In genomic region chr12:22100952-22101748, GRCh38 we compare ENCODE assay signal across 8 cellular contexts. TPM values are rescaled to one million over a fixed set of nuclear protein-coding genes. Genes with fewer than 3 reads are reported as not detected.
DNase-seq lines count a peak whose midpoint lies in the region; ATAC-seq and TF ChIP-seq lines count a peak whose summit lies in the region.

No MANE protein-coding gene starts in this region.

- no peaks in the 10 kb centered on the region for H4K20me1 ChIP-seq in DND-41 (ENCODE audit: insufficient read depth, low read length)

- no peak overlapping the region for H2AFZ ChIP-seq in DND-41 (ENCODE audit: low read depth, low read length)

- H3K79me2 ChIP-seq in DND-41 (ENCODE audit: insufficient read depth, low read length), result no peaks in the 10 kb centered on the region

- no peaks in the 10 kb centered on the region for H3K36me3 ChIP-seq in DND-41 (ENCODE audit: insufficient read depth, low read length)

- H3K27me3 Mint-ChIP-seq in T-helper 17 cell (no peaks in the 10 kb centered on the region), endothelial cell (ENCODE audit: unreplicated experiment) (no peaks in the 10 kb centered on the region)

- H3K4me3 ChIP-seq in DND-41 (ENCODE audit: low read depth in 1 of 2, low read length in 2 of 2), result no peak overlapping the region
- no peak overlapping the region for H3K4me3 ChIP-seq in coronary artery

- no peak overlapping the region for H3K9ac ChIP-seq in DND-41 (ENCODE audit: low read depth, low read length)

- H3K9me3 ChIP-seq in DND-41 (ENCODE audit: insufficient read depth, low read length, severe bottlenecking) (no peaks in the 10 kb centered on the region), T-helper 17 cell (ENCODE audit: control insufficient read depth, low read length, poor library complexity, severe bottlenecking) (no peaks in the 10 kb centered on the region)

- H3K4me1 ChIP-seq in DND-41 (ENCODE audit: insufficient read depth, low read length), result no peaks in the 10 kb centered on the region

- ATAC-seq in DND-41 (ENCODE audit: insufficient read depth, low read depth), result no peak; the same call in 2 of the 3 replicates
- peak; percentile 51 for ATAC-seq in GM19438 (IDR thresholded peaks at IDR 0.05; ENCODE audit: low read depth, unreplicated experiment)
- ATAC-seq in T-helper 17 cell, result peak; percentile 63
- ATAC-seq in HG02970 (IDR thresholded peaks at IDR 0.05; ENCODE audit: low FRiP score, unreplicated experiment), result no peak

- no peaks in the 10 kb centered on the region for H3K9me3 Mint-ChIP-seq in endothelial cell (ENCODE audit: unreplicated experiment)

- TF ChIP-seq CTCF in DND-41 (IDR thresholded peaks at IDR 0.05; ENCODE audit: borderline replicate concordance, extremely low read depth, low read length, poor library complexity, severe bottlenecking), result no peak
- TF ChIP-seq CTCF in endothelial cell (IDR thresholded peaks at IDR 0.05; ENCODE audit: unreplicated experiment), result peak; percentile 49
- no peak for TF ChIP-seq CTCF in coronary artery (IDR thresholded peaks at IDR 0.05)

- H3K4me1 Mint-ChIP-seq in T-helper 17 cell (peaks cover 7% of the 10 kb centered on the region), endothelial cell (ENCODE audit: unreplicated experiment) (no peaks in the 10 kb centered on the region)

- DNase-seq in DND-41 (peak; percentile 12), HS-27A (ENCODE audit: low read depth) (peak; percentile 15), T-helper 17 cell (no peak), endothelial cell (ENCODE audit: low spot score) (peak; percentile 53), myocyte (ENCODE audit: low read depth) (peak; percentile 76), coronary artery (ENCODE audit: low spot score) (no peak)

- H3K4me2 ChIP-seq in DND-41 (ENCODE audit: insufficient read depth, low read length), result no peak overlapping the region

- H3K27ac ChIP-seq in DND-41 (ENCODE audit: low read length), result no peak overlapping the region
- H3K27ac ChIP-seq in coronary artery, result no peak overlapping the region

- H3K27ac Mint-ChIP-seq in T-helper 17 cell, result no peak overlapping the region
- H3K27ac Mint-ChIP-seq in endothelial cell (ENCODE audit: unreplicated experiment), result no peak overlapping the region

- H3K36me3 Mint-ChIP-seq in T-helper 17 cell (ENCODE audit: low read depth) (peaks cover 8% of the 10 kb centered on the region), endothelial cell (ENCODE audit: low read depth, unreplicated experiment) (no peaks in the 10 kb centered on the region)

- H3K27me3 ChIP-seq in DND-41 (ENCODE audit: insufficient read depth, low read length, poor library complexity), result no peaks in the 10 kb centered on the region

- no peak overlapping the region for H3K4me3 Mint-ChIP-seq in T-helper 17 cell
- H3K4me3 Mint-ChIP-seq in endothelial cell (ENCODE audit: unreplicated experiment), result no peak overlapping the region

RNA-seq across cellular contexts. Expression of gene CMAS, which starts 55.1 kb away (rescaled TPM):
- total RNA-seq in T-helper 17 cell, result 10 to 100 TPM; 10.7 to 15.2 TPM
- total RNA-seq in endothelial cell (ENCODE audit: unreplicated experiment), result 26.5 TPM
- total RNA-seq in myocyte, result 20.2 and 27.2 TPM in 2 replicates
- polyA plus RNA-seq in myocyte (2012), result 29.2 TPM

Comparison
In these comparisons a context has a peak if more than half of its experiments do, and no peak if none do; other contexts are left out.
1. ATAC-seq: peak in GM19438 (single experiment) and T-helper 17 cell (single experiment); none in DND-41 (single experiment) and HG02970 (single experiment).
2. DNase-seq: peak in DND-41 (single experiment), HS-27A (single experiment), endothelial cell (single experiment) and myocyte (single experiment); none in T-helper 17 cell (0 of 3) and coronary artery (single experiment).